ENCODE assay signal across 24 cellular contexts in genomic region chr5:142754031-142754430, GRCh38. TPM values are rescaled to one million over a fixed set of nuclear protein-coding genes. Genes with fewer than 3 reads are reported as not detected.
A peak's percentile ranks its signal among the peaks of the same experiment; 100 is the strongest.
DNase-seq lines count a peak whose midpoint lies in the region; ATAC-seq and TF ChIP-seq lines count a peak whose summit lies in the region.
"Had no signal": no experiment of that assay in that cellular context is flagged by ENCODE, and none has a peak within 500 bp of the region (broad histone marks: within the 10 kb centered on the region; RNA-seq: fewer than 3 reads in every experiment).

No MANE protein-coding gene starts in this region.

- H3K36me3 ChIP-seq in stomach: no peaks in the 10 kb centered on the region
- H3K36me3 ChIP-seq in aorta (ENCODE audit: control insufficient read depth in 1 of 2, insufficient read depth in 2 of 2, low read length in 1 of 2): no peaks in the 10 kb centered on the region
- H3K36me3 ChIP-seq: BLaER1 treated with 17β-estradiol and CSF1 and Interleukin-3, amounts not matched to agents 10 nM and 100 nM; pancreas had no signal

- H3K9me3 ChIP-seq in stomach: no peaks in the 10 kb centered on the region
- no peaks in the 10 kb centered on the region for H3K9me3 ChIP-seq in aorta (ENCODE audit: control insufficient read depth, low read length)
- H3K9me3 ChIP-seq: BLaER1 treated with 17β-estradiol and CSF1 and Interleukin-3, amounts not matched to agents 10 nM and 100 nM; Caco-2; pancreas; SK-N-SH had no signal

- no peaks in the 10 kb centered on the region for H3K9me3 Mint-ChIP-seq in nephron progenitor cell
- H3K9me3 Mint-ChIP-seq: activated naive CD4-positive, alpha-beta T cell treated with anti-CD3 and anti-CD28 coated beads, Interleukin-2, amount 50 U/mL, for 72 hours; neural crest cell; stimulated activated naive B cell treated with anti-CD40 and anti-IgM and Interleukin-4, amounts not matched to agents 10 μg/mL and 1 μg/mL and 100 μg/mL, for 72 hours; T-helper 1 cell treated with Interleukin-12 subunit alpha and Interleukin-12 subunit beta and Interleukin-4 antibody, amounts not matched to agents 30 μg/mL and 1 μg/mL, for 36 hours had no signal

- H3K4me3 ChIP-seq in coronary artery (no peak overlapping the region), stomach (no peak overlapping the region), aorta (ENCODE audit: low read length in 2 of 2) (no peak overlapping the region)
- H3K4me3 ChIP-seq: BLaER1 treated with 17β-estradiol and CSF1 and Interleukin-3, amounts not matched to agents 10 nM and 100 nM; pancreas had no signal

- no peaks in the 10 kb centered on the region for H3K4me1 Mint-ChIP-seq in nephron progenitor cell
- H3K4me1 Mint-ChIP-seq: neural crest cell had no signal

- peak; percentile 48 for ATAC-seq in left ventricle myocardium superior
- peak; percentile 70 for ATAC-seq in aorta (ENCODE audit: low FRiP score)
- ATAC-seq: activated CD8-positive, alpha-beta T cell treated with anti-CD3 and anti-CD28 coated beads, Interleukin-2, amount 10 ng/mL, durations not matched to agents 7 days and 5 days; activated naive CD4-positive, alpha-beta T cell treated with anti-CD3 and anti-CD28 coated beads, Interleukin-2, amount 50 U/mL, for 72 hours; stimulated activated naive B cell treated with anti-CD40 and anti-IgM and Interleukin-4, amounts not matched to agents 10 μg/mL and 1 μg/mL and 100 μg/mL, for 72 hours had no signal

- 89 to 98% (median 93%) methylated on average over 3 of the region's 3 CpGs for WGBS in stomach, 5 donors
- 11 to 22% methylated on average over 3 of the region's 3 CpGs for WGBS in aorta, 2 donors

- no peak for TF ChIP-seq CTCF in coronary artery (IDR thresholded peaks at IDR 0.05)
- no peak for TF ChIP-seq CTCF in stomach (IDR thresholded peaks at IDR 0.05)
- TF ChIP-seq CTCF in nephron progenitor cell (IDR thresholded peaks at IDR 0.05): no peak

- H3K27ac Mint-ChIP-seq in nephron progenitor cell: no peak overlapping the region
- H3K27ac Mint-ChIP-seq: activated CD8-positive, alpha-beta T cell treated with anti-CD3 and anti-CD28 coated beads, Interleukin-2, amount 10 ng/mL, durations not matched to agents 7 days and 5 days; activated naive CD4-positive, alpha-beta T cell treated with anti-CD3 and anti-CD28 coated beads, Interleukin-2, amount 50 U/mL, for 72 hours; stimulated activated naive B cell treated with anti-CD40 and anti-IgM and Interleukin-4, amounts not matched to agents 10 μg/mL and 1 μg/mL and 100 μg/mL, for 72 hours; T-helper 1 cell treated with Interleukin-12 subunit alpha and Interleukin-12 subunit beta and Interleukin-4 antibody, amounts not matched to agents 30 μg/mL and 1 μg/mL, for 36 hours had no signal

- H3K27me3 Mint-ChIP-seq in nephron progenitor cell (ENCODE audit: low read depth, poor library complexity): peaks cover 4% of the 10 kb centered on the region

- intact Hi-C loops in left ventricle myocardium superior (cut with micrococcal nuclease) (no loop called here), stomach (cut with DNase I; ENCODE audit: low total_unique reads) (no loop called here), aorta (cut with DNase I) (no loop called here)

- DNase-seq in coronary artery (ENCODE audit: low spot score) (no peak), left ventricle myocardium superior (peak; percentile 53), stomach (no peak), aorta (peak in 1 of 2 donors; percentile 54), nephron progenitor cell (no peak)
- DNase-seq in NK-92 treated with Interleukin-12 subunit alpha and Interleukin-12 subunit beta, amount 100 ng/mL, for 24 hours (lab: John Stamatoyannopoulos, UW): no peak
- no peak for DNase-seq in stimulated activated CD4-positive, alpha-beta T cell treated with anti-CD3 and anti-CD28 coated beads, Interleukin-1b, Interleukin-23, amount 100 ng/mL, for 48 hours
- DNase-seq: activated CD8-positive, alpha-beta T cell treated with anti-CD3 and anti-CD28 coated beads, Interleukin-2, amount 10 ng/mL, durations not matched to agents 7 days and 5 days; Caco-2; glutamatergic neuron; H7; kidney; mammary epithelial cell; NCI-H2029; NCI-H345; NCI-H774; pancreas; SK-N-SH; stimulated activated naive B cell treated with anti-CD40 and anti-IgM and Interleukin-4, amounts not matched to agents 10 μg/mL and 1 μg/mL and 100 μg/mL, for 72 hours; trophoblast cell had no signal

- peaks cover 13 to 33% (median 23%) of the 10 kb centered on the region in 4 donors for H3K4me1 ChIP-seq in stomach
- H3K4me1 ChIP-seq in aorta (ENCODE audit: control insufficient read depth in 1 of 2, insufficient read depth in 2 of 2, low read length in 2 of 2): peaks cover 10% of the 10 kb centered on the region in 2 donors
- H3K4me1 ChIP-seq: Caco-2 had no signal

- H3K36me3 Mint-ChIP-seq in nephron progenitor cell (ENCODE audit: low read depth): no peaks in the 10 kb centered on the region
- H3K36me3 Mint-ChIP-seq: activated naive CD4-positive, alpha-beta T cell treated with anti-CD3 and anti-CD28 coated beads, Interleukin-2, amount 50 U/mL, for 72 hours; stimulated activated naive B cell treated with anti-CD40 and anti-IgM and Interleukin-4, amounts not matched to agents 10 μg/mL and 1 μg/mL and 100 μg/mL, for 72 hours had no signal

- H3K27ac ChIP-seq in coronary artery (peak overlapping the region; percentile 75 to 81), stomach (peak overlapping the region in 4 of 5 donors; percentile 41 to 76 (median 69)), aorta (ENCODE audit: low read depth in 1 of 2, low read length in 2 of 2) (peak overlapping the region; percentile 92 to 93)
- H3K27ac ChIP-seq: BLaER1 treated with 17β-estradiol and CSF1 and Interleukin-3, amounts not matched to agents 10 nM and 100 nM had no signal

- no peaks in the 10 kb centered on the region for H3K27me3 ChIP-seq in stomach
- no peaks in the 10 kb centered on the region for H3K27me3 ChIP-seq in aorta (ENCODE audit: control insufficient read depth in 1 of 2, insufficient read depth in 2 of 2, low read length in 1 of 2)
- H3K27me3 ChIP-seq: BLaER1 treated with 17β-estradiol and CSF1 and Interleukin-3, amounts not matched to agents 10 nM and 100 nM; pancreas had no signal

- no peak overlapping the region for H3K4me3 Mint-ChIP-seq in nephron progenitor cell
- H3K4me3 Mint-ChIP-seq: activated CD8-positive, alpha-beta T cell treated with anti-CD3 and anti-CD28 coated beads, Interleukin-2, amount 10 ng/mL, durations not matched to agents 7 days and 5 days; neural crest cell; stimulated activated naive B cell treated with anti-CD40 and anti-IgM and Interleukin-4, amounts not matched to agents 10 μg/mL and 1 μg/mL and 100 μg/mL, for 72 hours; T-helper 1 cell treated with Interleukin-12 subunit alpha and Interleukin-12 subunit beta and Interleukin-4 antibody, amounts not matched to agents 30 μg/mL and 1 μg/mL, for 36 hours had no signal

- no peak for TF ChIP-seq EP300 in stomach (IDR thresholded peaks at IDR 0.05)

- TF ChIP-seq POLR2A in stomach (IDR thresholded peaks at IDR 0.05): no peak

RNA-seq across cellular contexts. Expression of gene ARHGAP26, which starts 16.1 kb away (rescaled TPM):
- total RNA-seq in left ventricle myocardium superior: 34.9 TPM
- 100 to 1,000 TPM in 1 of 5 donors, 10 to 100 TPM in 4; 26.8 to 115 (median 70.7) TPM for total RNA-seq in stomach
- 1 to 10 TPM; 4.0 to 4.5 (median 4.4) TPM for polyA plus RNA-seq in stomach
- 10 to 100 TPM; 51.1 to 70.7 TPM for total RNA-seq in aorta
- polyA plus RNA-seq in aorta: 1 to 10 TPM; 4.5 to 8.2 TPM
